In genomic region chr2:144367030-144367429, GRCh38 we compare ENCODE assay signal across 23 cellular contexts.
DNase-seq lines count a peak whose midpoint lies in the region; ATAC-seq and TF ChIP-seq lines count a peak whose summit lies in the region.
"Had no signal": no experiment of that assay in that cellular context is flagged by ENCODE, and none has a peak within 500 bp of the region (broad histone marks: within the 10 kb centered on the region; RNA-seq: fewer than 3 reads in every experiment).

No MANE protein-coding gene starts in this region.

- intact Hi-C loops in left colon (cut with DNase I, micrococcal nuclease) (no loop called here), Caco-2 (cut with micrococcal nuclease; ENCODE audit: unreplicated experiment) (no loop called here)

- peaks cover 3% of the 10 kb centered on the region for H3K4me1 ChIP-seq in suprapubic skin
- peaks cover 18% of the 10 kb centered on the region; the same call in 1 of the 2 replicates for H3K4me1 ChIP-seq in Caco-2
- H3K4me1 ChIP-seq: BE2C had no signal

- H3K9me3 Mint-ChIP-seq in nephron (no peaks in the 10 kb centered on the region), Caco-2 (ENCODE audit: unreplicated experiment) (no peaks in the 10 kb centered on the region)
- H3K9me3 Mint-ChIP-seq: CD4-positive, alpha-beta T cell; CD8-positive, alpha-beta memory T cell had no signal

- BruUV-seq in Caco-2 (replicated peaks; lab: Mats Ljungman, UMichigan), result no TSS peak

- H3K27me3 ChIP-seq in suprapubic skin, result no peaks in the 10 kb centered on the region
- H3K27me3 ChIP-seq in Caco-2 (replicated peaks; ENCODE audit: control insufficient read depth, insufficient read depth, low read length), result no peaks in the 10 kb centered on the region
- H3K27me3 ChIP-seq: BE2C; BLaER1 treated with 17β-estradiol and CSF1 and Interleukin-3, amounts not matched to agents 10 nM and 100 nM had no signal

- H3K9me3 ChIP-seq in SK-N-MC (ENCODE audit: low read depth, low read length) (no peaks in the 10 kb centered on the region), suprapubic skin (no peaks in the 10 kb centered on the region), Caco-2 (no peaks in the 10 kb centered on the region; the same call in 1 of the 2 replicates)
- H3K9me3 ChIP-seq: A549, BE2C had no signal

- H3K36me3 ChIP-seq in SK-N-MC (ENCODE audit: insufficient read depth, low read length) (no peaks in the 10 kb centered on the region), suprapubic skin (no peaks in the 10 kb centered on the region), Caco-2 (ENCODE audit: control insufficient read depth, insufficient read depth, low read length) (no peaks in the 10 kb centered on the region)
- H3K36me3 ChIP-seq: BE2C; BLaER1 treated with 17β-estradiol and CSF1 and Interleukin-3, amounts not matched to agents 10 nM and 100 nM had no signal

- H3K4me3 Mint-ChIP-seq in nephron (no peak overlapping the region), Caco-2 (ENCODE audit: unreplicated experiment) (no peak overlapping the region)
- H3K4me3 Mint-ChIP-seq: CD14-positive monocyte; CD4-positive, alpha-beta T cell; CD8-positive, alpha-beta memory T cell had no signal

- H3K27ac ChIP-seq in SK-N-MC, result 0 out of 2 replicates have a peak overlapping the region, but pooled peaks have one; percentile 22
- H3K27ac ChIP-seq in suprapubic skin, result no peak overlapping the region
- H3K27ac ChIP-seq: A549; BLaER1 treated with 17β-estradiol and CSF1 and Interleukin-3, amounts not matched to agents 10 nM and 100 nM; GM23248 had no signal

- 87% methylated on average over 3 of the region's 3 CpGs for WGBS in suprapubic skin

- ATAC-seq in left colon (peak; percentile 61), left lobe of liver (no peak)
- ATAC-seq: A549 had no signal

- no peak overlapping the region for H3K9ac ChIP-seq in SK-N-MC (ENCODE audit: insufficient read length)
- H3K9ac ChIP-seq: BLaER1 treated with 17β-estradiol and CSF1 and Interleukin-3, amounts not matched to agents 10 nM and 100 nM; GM23248 had no signal

- no peak for DNase-seq in SK-N-MC (ENCODE audit: low read depth, low spot score)
- DNase-seq in left colon, result no peak
- DNase-seq in suprapubic skin (ENCODE audit: low spot score in 2 of 2), result no peak
- DNase-seq in Caco-2, result no peak
- DNase-seq in NCI-H748 (lab: John Stamatoyannopoulos, UW; ENCODE audit: unreplicated experiment), result no peak
- DNase-seq in left lobe of liver (ENCODE audit: low spot score), result no peak
- DNase-seq: 8988T; ACHN; AML-193; BE2C; Calu3; CD4-positive, alpha-beta T cell; CD8-positive, alpha-beta memory T cell; DMS53; DMS79 treated with DMSO at 0.1 percent for 48 hours; GF-D8; GM23248; H7; HCEC 1CT had no signal

- peak overlapping the region in 2 of 3 experiments; percentile 60 to 75 for H3K27ac Mint-ChIP-seq in nephron
- H3K27ac Mint-ChIP-seq in Caco-2 (ENCODE audit: unreplicated experiment), result no peak overlapping the region
- H3K27ac Mint-ChIP-seq: CD14-positive monocyte; CD4-positive, alpha-beta T cell; CD8-positive, alpha-beta memory T cell had no signal

- POLR2A ChIA-PET in Caco-2 (lab: Charles Lee), result no interaction called here

- TF ChIP-seq CTCF in nephron (IDR thresholded peaks at IDR 0.05; ENCODE audit: unreplicated experiment in 3 of 3) (no peak), suprapubic skin (IDR thresholded peaks at IDR 0.05) (no peak), Caco-2 (IDR thresholded peaks at IDR 0.05; ENCODE audit: insufficient read depth in 1 of 2, low read depth in 1 of 2, low read length in 1 of 2, severe bottlenecking in 1 of 2, unreplicated experiment in 1 of 2) (no peak)

- TF ChIP-seq EP300 in suprapubic skin (IDR thresholded peaks at IDR 0.05), result no peak

- H3K27me3 Mint-ChIP-seq in nephron (ENCODE audit: low read depth) (peaks cover 4% of the 10 kb centered on the region), Caco-2 (ENCODE audit: insufficient read depth, unreplicated experiment) (no peaks in the 10 kb centered on the region)
- H3K27me3 Mint-ChIP-seq: CD4-positive, alpha-beta T cell; CD8-positive, alpha-beta memory T cell had no signal

- CTCF ChIA-PET in Caco-2 (lab: Charles Lee), result interaction anchor here (0.5 kb wide), 1 partner anchor 77 kb away, joined by 3 read pairs; no protein-coding TSS in a partner anchor

- peaks cover 25% of the 10 kb centered on the region for H3K4me1 Mint-ChIP-seq in nephron
- peaks cover 24% of the 10 kb centered on the region for H3K4me1 Mint-ChIP-seq in Caco-2 (ENCODE audit: low read depth, unreplicated experiment)

- no peak overlapping the region for H3K4me3 ChIP-seq in SK-N-MC
- no peak overlapping the region for H3K4me3 ChIP-seq in suprapubic skin
- H3K4me3 ChIP-seq in Caco-2 (ENCODE audit: low read depth, low read length), result no peak overlapping the region
- H3K4me3 ChIP-seq: A549; BLaER1 treated with 17β-estradiol and CSF1 and Interleukin-3, amounts not matched to agents 10 nM and 100 nM; GM23248 had no signal

- no peaks in the 10 kb centered on the region for H3K36me3 Mint-ChIP-seq in nephron (ENCODE audit: low read depth)
- no peaks in the 10 kb centered on the region for H3K36me3 Mint-ChIP-seq in Caco-2 (ENCODE audit: insufficient read depth, unreplicated experiment)
- H3K36me3 Mint-ChIP-seq: CD14-positive monocyte; CD8-positive, alpha-beta memory T cell had no signal

- TF ChIP-seq POLR2A in suprapubic skin (IDR thresholded peaks at IDR 0.05), result no peak
